Comparison of ENCODE assay signal across 4 cellular contexts in the genomic region with DNA sequence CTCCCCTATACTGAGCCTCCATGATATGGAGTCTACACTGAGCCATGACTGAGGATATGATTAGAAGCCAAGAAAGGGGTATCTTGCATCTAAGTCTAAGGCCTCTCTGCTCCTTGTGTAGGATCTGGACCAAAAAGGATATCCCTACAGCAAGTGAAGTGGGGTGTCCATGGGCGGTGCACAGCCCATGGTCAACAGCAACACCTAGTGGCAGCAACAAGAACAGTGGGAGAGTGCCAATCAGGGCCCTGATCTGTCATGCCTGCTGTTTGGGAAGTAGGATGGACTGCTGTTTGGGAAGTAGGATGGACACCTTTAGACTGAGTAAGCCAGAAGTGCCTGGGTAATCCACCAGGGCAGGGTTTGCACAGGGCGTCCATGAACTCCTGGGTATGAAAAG.
A peak's percentile ranks its signal among the peaks of the same experiment; 100 is the strongest.
TF ChIP-seq lines count a peak whose summit lies in the region.

No MANE protein-coding gene starts in this region.

TF ChIP-seq in SK-N-SH, 30 proteins besides CTCF, POLR2A, EP300 and RAD21 (continued from another document):
- TF ChIP-seq SMC3 (IDR thresholded peaks at IDR 0.05; ENCODE audit: low read depth, low read length): no peak
- TF ChIP-seq, protein P1, sequence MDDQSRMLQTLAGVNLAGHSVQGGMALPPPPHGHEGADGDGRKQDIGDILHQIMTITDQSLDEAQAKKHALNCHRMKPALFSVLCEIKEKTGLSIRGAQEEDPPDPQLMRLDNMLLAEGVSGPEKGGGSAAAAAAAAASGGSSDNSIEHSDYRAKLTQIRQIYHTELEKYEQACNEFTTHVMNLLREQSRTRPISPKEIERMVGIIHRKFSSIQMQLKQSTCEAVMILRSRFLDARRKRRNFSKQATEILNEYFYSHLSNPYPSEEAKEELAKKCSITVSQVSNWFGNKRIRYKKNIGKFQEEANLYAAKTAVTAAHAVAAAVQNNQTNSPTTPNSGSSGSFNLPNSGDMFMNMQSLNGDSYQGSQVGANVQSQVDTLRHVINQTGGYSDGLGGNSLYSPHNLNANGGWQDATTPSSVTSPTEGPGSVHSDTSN (IDR thresholded peaks at IDR 0.05): no peak
- no peak for TF ChIP-seq FOSL2 (IDR thresholded peaks at IDR 0.05; ENCODE audit: borderline replicate concordance, low read depth)
- TF ChIP-seq TCF12 (IDR thresholded peaks at IDR 0.05): no peak
- TF ChIP-seq, protein P2, sequence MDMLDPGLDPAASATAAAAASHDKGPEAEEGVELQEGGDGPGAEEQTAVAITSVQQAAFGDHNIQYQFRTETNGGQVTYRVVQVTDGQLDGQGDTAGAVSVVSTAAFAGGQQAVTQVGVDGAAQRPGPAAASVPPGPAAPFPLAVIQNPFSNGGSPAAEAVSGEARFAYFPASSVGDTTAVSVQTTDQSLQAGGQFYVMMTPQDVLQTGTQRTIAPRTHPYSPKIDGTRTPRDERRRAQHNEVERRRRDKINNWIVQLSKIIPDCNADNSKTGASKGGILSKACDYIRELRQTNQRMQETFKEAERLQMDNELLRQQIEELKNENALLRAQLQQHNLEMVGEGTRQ (IDR thresholded peaks at IDR 0.05; ENCODE audit: borderline replicate concordance, low read depth, low read length): no peak

TF ChIP-seq in SK-N-SH treated with all-trans-retinoic acid at 6 μM for 48 hours, 23 proteins besides CTCF, POLR2A, EP300 and RAD21 (continued from another document and continues in another):
- TF ChIP-seq, protein P3, sequence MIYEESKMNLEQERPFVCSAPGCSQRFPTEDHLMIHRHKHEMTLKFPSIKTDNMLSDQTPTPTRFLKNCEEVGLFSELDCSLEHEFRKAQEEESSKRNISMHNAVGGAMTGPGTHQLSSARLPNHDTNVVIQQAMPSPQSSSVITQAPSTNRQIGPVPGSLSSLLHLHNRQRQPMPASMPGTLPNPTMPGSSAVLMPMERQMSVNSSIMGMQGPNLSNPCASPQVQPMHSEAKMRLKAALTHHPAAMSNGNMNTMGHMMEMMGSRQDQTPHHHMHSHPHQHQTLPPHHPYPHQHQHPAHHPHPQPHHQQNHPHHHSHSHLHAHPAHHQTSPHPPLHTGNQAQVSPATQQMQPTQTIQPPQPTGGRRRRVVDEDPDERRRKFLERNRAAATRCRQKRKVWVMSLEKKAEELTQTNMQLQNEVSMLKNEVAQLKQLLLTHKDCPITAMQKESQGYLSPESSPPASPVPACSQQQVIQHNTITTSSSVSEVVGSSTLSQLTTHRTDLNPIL (CRISPR knock-in tag; IDR thresholded peaks at IDR 0.05; ENCODE audit: low read depth): no peak
- TF ChIP-seq, protein P4, sequence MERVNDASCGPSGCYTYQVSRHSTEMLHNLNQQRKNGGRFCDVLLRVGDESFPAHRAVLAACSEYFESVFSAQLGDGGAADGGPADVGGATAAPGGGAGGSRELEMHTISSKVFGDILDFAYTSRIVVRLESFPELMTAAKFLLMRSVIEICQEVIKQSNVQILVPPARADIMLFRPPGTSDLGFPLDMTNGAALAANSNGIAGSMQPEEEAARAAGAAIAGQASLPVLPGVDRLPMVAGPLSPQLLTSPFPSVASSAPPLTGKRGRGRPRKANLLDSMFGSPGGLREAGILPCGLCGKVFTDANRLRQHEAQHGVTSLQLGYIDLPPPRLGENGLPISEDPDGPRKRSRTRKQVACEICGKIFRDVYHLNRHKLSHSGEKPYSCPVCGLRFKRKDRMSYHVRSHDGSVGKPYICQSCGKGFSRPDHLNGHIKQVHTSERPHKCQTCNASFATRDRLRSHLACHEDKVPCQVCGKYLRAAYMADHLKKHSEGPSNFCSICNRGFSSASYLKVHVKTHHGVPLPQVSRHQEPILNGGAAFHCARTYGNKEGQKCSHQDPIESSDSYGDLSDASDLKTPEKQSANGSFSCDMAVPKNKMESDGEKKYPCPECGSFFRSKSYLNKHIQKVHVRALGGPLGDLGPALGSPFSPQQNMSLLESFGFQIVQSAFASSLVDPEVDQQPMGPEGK (CRISPR knock-in tag; IDR thresholded peaks at IDR 0.05; ENCODE audit: borderline replicate concordance): no peak
- TF ChIP-seq, protein P5, sequence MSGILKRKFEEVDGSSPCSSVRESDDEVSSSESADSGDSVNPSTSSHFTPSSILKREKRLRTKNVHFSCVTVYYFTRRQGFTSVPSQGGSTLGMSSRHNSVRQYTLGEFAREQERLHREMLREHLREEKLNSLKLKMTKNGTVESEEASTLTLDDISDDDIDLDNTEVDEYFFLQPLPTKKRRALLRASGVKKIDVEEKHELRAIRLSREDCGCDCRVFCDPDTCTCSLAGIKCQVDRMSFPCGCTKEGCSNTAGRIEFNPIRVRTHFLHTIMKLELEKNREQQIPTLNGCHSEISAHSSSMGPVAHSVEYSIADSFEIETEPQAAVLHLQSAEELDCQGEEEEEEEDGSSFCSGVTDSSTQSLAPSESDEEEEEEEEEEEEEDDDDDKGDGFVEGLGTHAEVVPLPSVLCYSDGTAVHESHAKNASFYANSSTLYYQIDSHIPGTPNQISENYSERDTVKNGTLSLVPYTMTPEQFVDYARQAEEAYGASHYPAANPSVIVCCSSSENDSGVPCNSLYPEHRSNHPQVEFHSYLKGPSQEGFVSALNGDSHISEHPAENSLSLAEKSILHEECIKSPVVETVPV (CRISPR knock-in tag; IDR thresholded peaks at IDR 0.05): no peak
- TF ChIP-seq ESRRG (CRISPR knock-in tag; IDR thresholded peaks at IDR 0.05) (no peak), OSR1 (CRISPR knock-in tag; IDR thresholded peaks at IDR 0.05) (no peak), RARB (CRISPR knock-in tag; IDR thresholded peaks at IDR 0.05) (no peak), ZNF70 (CRISPR knock-in tag; IDR thresholded peaks at IDR 0.05) (no peak), ISL1 (CRISPR knock-in tag; IDR thresholded peaks at IDR 0.05) (no peak)

TF ChIP-seq in Ishikawa, 13 proteins besides CTCF, POLR2A, EP300 and RAD21 (continued from another document):
- TF ChIP-seq, protein P6, sequence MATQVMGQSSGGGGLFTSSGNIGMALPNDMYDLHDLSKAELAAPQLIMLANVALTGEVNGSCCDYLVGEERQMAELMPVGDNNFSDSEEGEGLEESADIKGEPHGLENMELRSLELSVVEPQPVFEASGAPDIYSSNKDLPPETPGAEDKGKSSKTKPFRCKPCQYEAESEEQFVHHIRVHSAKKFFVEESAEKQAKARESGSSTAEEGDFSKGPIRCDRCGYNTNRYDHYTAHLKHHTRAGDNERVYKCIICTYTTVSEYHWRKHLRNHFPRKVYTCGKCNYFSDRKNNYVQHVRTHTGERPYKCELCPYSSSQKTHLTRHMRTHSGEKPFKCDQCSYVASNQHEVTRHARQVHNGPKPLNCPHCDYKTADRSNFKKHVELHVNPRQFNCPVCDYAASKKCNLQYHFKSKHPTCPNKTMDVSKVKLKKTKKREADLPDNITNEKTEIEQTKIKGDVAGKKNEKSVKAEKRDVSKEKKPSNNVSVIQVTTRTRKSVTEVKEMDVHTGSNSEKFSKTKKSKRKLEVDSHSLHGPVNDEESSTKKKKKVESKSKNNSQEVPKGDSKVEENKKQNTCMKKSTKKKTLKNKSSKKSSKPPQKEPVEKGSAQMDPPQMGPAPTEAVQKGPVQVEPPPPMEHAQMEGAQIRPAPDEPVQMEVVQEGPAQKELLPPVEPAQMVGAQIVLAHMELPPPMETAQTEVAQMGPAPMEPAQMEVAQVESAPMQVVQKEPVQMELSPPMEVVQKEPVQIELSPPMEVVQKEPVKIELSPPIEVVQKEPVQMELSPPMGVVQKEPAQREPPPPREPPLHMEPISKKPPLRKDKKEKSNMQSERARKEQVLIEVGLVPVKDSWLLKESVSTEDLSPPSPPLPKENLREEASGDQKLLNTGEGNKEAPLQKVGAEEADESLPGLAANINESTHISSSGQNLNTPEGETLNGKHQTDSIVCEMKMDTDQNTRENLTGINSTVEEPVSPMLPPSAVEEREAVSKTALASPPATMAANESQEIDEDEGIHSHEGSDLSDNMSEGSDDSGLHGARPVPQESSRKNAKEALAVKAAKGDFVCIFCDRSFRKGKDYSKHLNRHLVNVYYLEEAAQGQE (IDR thresholded peaks at IDR 0.05; ENCODE audit: low read depth): no peak
- TF ChIP-seq CEBPB (IDR thresholded peaks at IDR 0.05) (no peak), YY1 (IDR thresholded peaks at IDR 0.05; ENCODE audit: low read depth) (no peak), FOXM1 (IDR thresholded peaks at IDR 0.05; ENCODE audit: borderline replicate concordance, low read depth) (no peak), TCF12 (IDR thresholded peaks at IDR 0.05; ENCODE audit: low read depth) (no peak), CREB1 (IDR thresholded peaks at IDR 0.05; ENCODE audit: low read depth) (no peak), EGR1 (IDR thresholded peaks at IDR 0.05) (no peak)
- TF ChIP-seq, protein P7, sequence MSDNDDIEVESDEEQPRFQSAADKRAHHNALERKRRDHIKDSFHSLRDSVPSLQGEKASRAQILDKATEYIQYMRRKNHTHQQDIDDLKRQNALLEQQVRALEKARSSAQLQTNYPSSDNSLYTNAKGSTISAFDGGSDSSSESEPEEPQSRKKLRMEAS (IDR thresholded peaks at IDR 0.05): no peak
- TF ChIP-seq, protein P8, sequence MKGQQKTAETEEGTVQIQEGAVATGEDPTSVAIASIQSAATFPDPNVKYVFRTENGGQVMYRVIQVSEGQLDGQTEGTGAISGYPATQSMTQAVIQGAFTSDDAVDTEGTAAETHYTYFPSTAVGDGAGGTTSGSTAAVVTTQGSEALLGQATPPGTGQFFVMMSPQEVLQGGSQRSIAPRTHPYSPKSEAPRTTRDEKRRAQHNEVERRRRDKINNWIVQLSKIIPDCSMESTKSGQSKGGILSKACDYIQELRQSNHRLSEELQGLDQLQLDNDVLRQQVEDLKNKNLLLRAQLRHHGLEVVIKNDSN (IDR thresholded peaks at IDR 0.05): no peak
TF ChIP-seq in Ishikawa: peak in this region for 0.

TF ChIP-seq in K562, 482 proteins besides CTCF, POLR2A, EP300 and RAD21 (continued from another document and continues in another):
- TF ChIP-seq, protein P9, sequence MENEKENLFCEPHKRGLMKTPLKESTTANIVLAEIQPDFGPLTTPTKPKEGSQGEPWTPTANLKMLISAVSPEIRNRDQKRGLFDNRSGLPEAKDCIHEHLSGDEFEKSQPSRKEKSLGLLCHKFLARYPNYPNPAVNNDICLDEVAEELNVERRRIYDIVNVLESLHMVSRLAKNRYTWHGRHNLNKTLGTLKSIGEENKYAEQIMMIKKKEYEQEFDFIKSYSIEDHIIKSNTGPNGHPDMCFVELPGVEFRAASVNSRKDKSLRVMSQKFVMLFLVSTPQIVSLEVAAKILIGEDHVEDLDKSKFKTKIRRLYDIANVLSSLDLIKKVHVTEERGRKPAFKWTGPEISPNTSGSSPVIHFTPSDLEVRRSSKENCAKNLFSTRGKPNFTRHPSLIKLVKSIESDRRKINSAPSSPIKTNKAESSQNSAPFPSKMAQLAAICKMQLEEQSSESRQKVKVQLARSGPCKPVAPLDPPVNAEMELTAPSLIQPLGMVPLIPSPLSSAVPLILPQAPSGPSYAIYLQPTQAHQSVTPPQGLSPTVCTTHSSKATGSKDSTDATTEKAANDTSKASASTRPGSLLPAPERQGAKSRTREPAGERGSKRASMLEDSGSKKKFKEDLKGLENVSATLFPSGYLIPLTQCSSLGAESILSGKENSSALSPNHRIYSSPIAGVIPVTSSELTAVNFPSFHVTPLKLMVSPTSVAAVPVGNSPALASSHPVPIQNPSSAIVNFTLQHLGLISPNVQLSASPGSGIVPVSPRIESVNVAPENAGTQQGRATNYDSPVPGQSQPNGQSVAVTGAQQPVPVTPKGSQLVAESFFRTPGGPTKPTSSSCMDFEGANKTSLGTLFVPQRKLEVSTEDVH (IDR thresholded peaks at IDR 0.05; ENCODE audit: low read depth, partially characterized antibody): no peak
- TF ChIP-seq ZNF778 (CRISPR knock-in tag; IDR thresholded peaks at IDR 0.05) (no peak), ESRRA (IDR thresholded peaks at IDR 0.05; ENCODE audit: borderline replicate concordance, low read depth) (no peak), SIX5 (IDR thresholded peaks at IDR 0.05; ENCODE audit: borderline replicate concordance in 1 of 2, insufficient read depth in 1 of 2, low read depth in 1 of 2, low read length in 2 of 2) (no peak), TGIF2 (CRISPR knock-in tag; IDR thresholded peaks at IDR 0.05) (no peak), NCOA6 (IDR thresholded peaks at IDR 0.05) (no peak), PTRF (tag; IDR thresholded peaks at IDR 0.05) (no peak), CBX3 (IDR thresholded peaks at IDR 0.05; ENCODE audit: borderline replicate concordance in 1 of 2, low read length in 2 of 2) (peak in 1 of 2 experiments; percentile 97; a peak in 2 of 3 replicates), RFX1 (IDR thresholded peaks at IDR 0.05) (no peak), MEF2D (tag; conservative IDR thresholded peaks at IDR 0.05; ENCODE audit: low read depth) (no peak), CBX1 (IDR thresholded peaks at IDR 0.05; ENCODE audit: low read depth) (0 out of 2 replicates have a peak, but pooled peaks have one; percentile 32)
- TF ChIP-seq, protein P10, sequence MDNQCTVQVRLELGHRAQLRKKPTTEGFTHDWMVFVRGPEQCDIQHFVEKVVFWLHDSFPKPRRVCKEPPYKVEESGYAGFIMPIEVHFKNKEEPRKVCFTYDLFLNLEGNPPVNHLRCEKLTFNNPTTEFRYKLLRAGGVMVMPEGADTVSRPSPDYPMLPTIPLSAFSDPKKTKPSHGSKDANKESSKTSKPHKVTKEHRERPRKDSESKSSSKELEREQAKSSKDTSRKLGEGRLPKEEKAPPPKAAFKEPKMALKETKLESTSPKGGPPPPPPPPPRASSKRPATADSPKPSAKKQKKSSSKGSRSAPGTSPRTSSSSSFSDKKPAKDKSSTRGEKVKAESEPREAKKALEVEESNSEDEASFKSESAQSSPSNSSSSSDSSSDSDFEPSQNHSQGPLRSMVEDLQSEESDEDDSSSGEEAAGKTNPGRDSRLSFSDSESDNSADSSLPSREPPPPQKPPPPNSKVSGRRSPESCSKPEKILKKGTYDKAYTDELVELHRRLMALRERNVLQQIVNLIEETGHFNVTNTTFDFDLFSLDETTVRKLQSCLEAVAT (IDR thresholded peaks at IDR 0.05): no peak
- TF ChIP-seq, protein P11, sequence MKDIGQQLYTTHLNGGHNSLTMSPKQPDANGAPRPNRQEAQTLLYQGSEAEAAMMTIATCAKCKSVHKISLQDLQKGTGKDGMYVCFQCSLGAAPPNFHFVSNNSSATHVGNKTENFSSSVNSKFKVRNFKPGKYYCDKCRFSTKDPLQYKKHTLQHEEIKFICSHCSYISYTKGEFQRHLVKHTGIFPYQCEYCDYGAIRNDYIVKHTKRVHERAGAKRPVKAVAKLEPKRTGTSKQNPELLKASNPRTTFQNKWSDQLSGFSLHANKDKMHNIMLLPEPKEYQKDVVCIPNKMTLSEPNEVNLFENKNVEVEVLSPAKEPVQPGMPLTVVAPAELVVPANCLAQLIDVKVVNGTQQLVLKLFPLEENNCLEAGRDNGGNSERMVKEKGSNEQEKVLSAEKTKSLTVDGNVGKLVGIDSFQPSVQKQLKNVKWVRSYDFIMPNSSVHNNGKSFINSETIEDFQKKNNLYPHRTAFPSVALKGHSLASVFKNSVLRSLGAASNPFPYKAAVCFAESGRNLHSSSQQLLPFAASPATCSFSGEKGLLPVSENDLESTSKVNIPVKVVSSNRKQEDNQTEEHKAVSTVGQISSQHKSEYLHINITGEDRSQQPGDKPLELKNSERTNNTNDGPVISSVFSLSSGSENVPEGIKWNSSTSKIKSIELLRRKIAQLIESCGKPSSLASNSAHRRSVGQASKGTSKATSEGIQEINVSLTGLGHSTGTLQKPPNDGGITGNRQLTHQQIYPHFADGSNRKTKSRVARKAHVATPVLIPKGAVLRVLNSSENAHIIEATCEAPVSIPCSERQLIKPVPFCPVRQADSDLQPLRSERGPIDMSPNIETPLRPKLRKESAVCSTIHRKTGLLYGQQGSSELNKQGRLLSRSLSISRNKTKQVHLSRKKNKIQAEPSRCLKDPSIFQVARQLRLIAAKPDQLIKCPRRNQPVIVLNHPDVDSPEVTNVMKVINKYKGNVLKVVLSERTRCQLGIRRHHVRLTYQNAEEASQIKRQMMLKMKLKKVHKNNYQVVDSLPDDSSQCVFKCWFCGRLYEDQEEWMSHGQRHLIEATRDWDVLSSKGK (CRISPR knock-in tag; IDR thresholded peaks at IDR 0.05): no peak
- TF ChIP-seq, protein P12, sequence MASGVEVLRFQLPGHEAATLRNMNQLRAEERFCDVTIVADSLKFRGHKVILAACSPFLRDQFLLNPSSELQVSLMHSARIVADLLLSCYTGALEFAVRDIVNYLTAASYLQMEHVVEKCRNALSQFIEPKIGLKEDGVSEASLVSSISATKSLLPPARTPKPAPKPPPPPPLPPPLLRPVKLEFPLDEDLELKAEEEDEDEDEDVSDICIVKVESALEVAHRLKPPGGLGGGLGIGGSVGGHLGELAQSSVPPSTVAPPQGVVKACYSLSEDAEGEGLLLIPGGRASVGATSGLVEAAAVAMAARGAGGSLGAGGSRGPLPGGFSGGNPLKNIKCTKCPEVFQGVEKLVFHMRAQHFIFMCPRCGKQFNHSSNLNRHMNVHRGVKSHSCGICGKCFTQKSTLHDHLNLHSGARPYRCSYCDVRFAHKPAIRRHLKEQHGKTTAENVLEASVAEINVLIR (CRISPR knock-in tag; IDR thresholded peaks at IDR 0.05): no peak
